27 cellular contexts compared by ENCODE assay signal in genomic region chr1:62908168-62908567, GRCh38.
"Had no signal": no experiment of that assay in that cellular context is flagged by ENCODE, and none has a peak within 500 bp of the region (broad histone marks: within the 10 kb centered on the region; RNA-seq: fewer than 3 reads in every experiment).

No MANE protein-coding gene starts in this region.

- H3K36me3 Mint-ChIP-seq: mesothelial cell of epicardium, naive B cell, neural progenitor cell had no signal

- H3K27me3 Mint-ChIP-seq: progenitor cell of endocrine pancreas; stimulated activated naive CD8-positive, alpha-beta T cell treated with anti-CD3 and anti-CD28 coated beads, Interleukin-15, amount 100 ng/mL, for 72 hours had no signal

- H3K4me3 Mint-ChIP-seq: mesothelial cell of epicardium; naive B cell; nephron; neural progenitor cell; stimulated activated naive CD8-positive, alpha-beta T cell treated with anti-CD3 and anti-CD28 coated beads, Interleukin-15, amount 100 ng/mL, for 72 hours had no signal

- H3K9me3 ChIP-seq: gastrocnemius medialis, mucosa of descending colon, right atrium auricular region, suprapubic skin, transverse colon, upper lobe of right lung, uterus had no signal

- ATAC-seq: gastrocnemius medialis; left lobe of liver; mucosa of descending colon; sciatic nerve; stimulated activated naive CD8-positive, alpha-beta T cell treated with anti-CD3 and anti-CD28 coated beads, Interleukin-15, amount 100 ng/mL, for 72 hours; upper lobe of right lung had no signal

- H3K4me3 ChIP-seq: dorsolateral prefrontal cortex, gastrocnemius medialis, mucosa of descending colon, neural progenitor cell, right atrium auricular region, smooth muscle cell, suprapubic skin, transverse colon, upper lobe of right lung, uterus had no signal

- H3K36me3 ChIP-seq: gastrocnemius medialis, neural progenitor cell, right atrium auricular region, suprapubic skin, transverse colon, upper lobe of right lung, uterus had no signal

- H3K27ac Mint-ChIP-seq: mesothelial cell of epicardium; naive B cell; nephron; neural progenitor cell; progenitor cell of endocrine pancreas; stimulated activated naive CD8-positive, alpha-beta T cell treated with anti-CD3 and anti-CD28 coated beads, Interleukin-15, amount 100 ng/mL, for 72 hours had no signal

- H3K4me1 Mint-ChIP-seq: naive B cell had no signal

- DNase-seq: dorsolateral prefrontal cortex; effector CD4-positive, alpha-beta T cell; foreskin fibroblast; gastrocnemius medialis; head of caudate nucleus; kidney; mesenchymal stem cell; mucosa of descending colon; naive B cell; stimulated activated CD4-positive, alpha-beta T cell treated with anti-CD3 and anti-CD28 coated beads, Interleukin-12 subunit alpha, Interleukin-12 subunit beta, amount 100 ng/mL, for 4 hours; stimulated activated CD4-positive, alpha-beta T cell treated with anti-CD3 and anti-CD28 coated beads, Interleukin-1b, Interleukin-23, amount 100 ng/mL, for 48 hours; stimulated activated CD4-positive, alpha-beta T cell treated with anti-CD3 and anti-CD28 coated beads, Interleukin-4, amount 100 ng/mL, for 1 hour; stimulated activated CD8-positive, alpha-beta memory T cell treated with anti-CD3 and anti-CD28 coated beads, Interleukin-4, amount 100 ng/mL, for 48 hours; stimulated activated naive CD8-positive, alpha-beta T cell treated with anti-CD3 and anti-CD28 coated beads, Interleukin-15, amount 100 ng/mL, for 72 hours; transverse colon; upper lobe of right lung; uterus had no signal

- H3K4me1 ChIP-seq: gastrocnemius medialis, neural progenitor cell, parathyroid adenoma, right atrium auricular region, suprapubic skin, transverse colon, upper lobe of right lung, uterus had no signal

- H3K27me3 ChIP-seq: dorsolateral prefrontal cortex, gastrocnemius medialis, neural progenitor cell, right atrium auricular region, suprapubic skin, transverse colon, uterus had no signal

- H3K27ac ChIP-seq: dorsolateral prefrontal cortex, gastrocnemius medialis, neural progenitor cell, parathyroid adenoma, right atrium auricular region, suprapubic skin, transverse colon, upper lobe of right lung, uterus had no signal

- H3K9me3 Mint-ChIP-seq: naive B cell; nephron; neural progenitor cell; stimulated activated naive CD8-positive, alpha-beta T cell treated with anti-CD3 and anti-CD28 coated beads, Interleukin-15, amount 100 ng/mL, for 72 hours had no signal
